ENCODE assay signal across 1 cellular context in the genomic region with DNA sequence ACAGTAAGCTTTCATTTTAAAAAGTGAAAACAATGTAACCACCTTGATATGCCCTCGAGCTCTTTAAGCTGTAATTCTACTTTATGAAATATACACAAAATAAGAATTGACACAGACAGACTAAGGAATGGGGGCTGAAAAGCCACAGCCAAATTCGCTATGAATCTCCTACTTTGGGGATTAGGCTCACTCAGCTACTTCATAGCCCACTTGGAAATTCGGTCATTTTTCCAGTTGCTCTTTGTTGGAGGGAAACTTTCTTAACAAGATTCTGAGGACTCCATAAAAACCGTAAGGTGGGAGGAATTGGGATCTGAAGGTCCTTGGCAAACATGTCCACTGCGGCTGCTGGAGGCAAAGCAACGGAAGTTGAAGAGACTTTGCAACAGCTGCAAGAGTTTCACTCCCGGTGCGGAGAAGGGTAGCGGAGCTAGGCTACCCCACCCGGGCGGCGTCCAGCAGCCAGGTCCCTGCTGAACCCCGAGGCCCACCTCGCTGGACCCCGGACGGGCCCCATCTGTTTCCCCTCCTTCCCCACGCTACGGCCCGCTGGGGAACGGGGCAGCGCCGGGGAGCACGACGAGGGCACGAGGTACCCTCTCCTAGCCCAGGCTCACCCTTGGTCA.
TF ChIP-seq lines count a peak whose summit lies in the region.

No MANE protein-coding gene starts in this region.

TF ChIP-seq in K562, 482 proteins besides CTCF, POLR2A, EP300 and RAD21 (continues in another document):
- TF ChIP-seq PHF20 (IDR thresholded peaks at IDR 0.05; ENCODE audit: partially characterized antibody) = no peak
- TF ChIP-seq CHD2 (IDR thresholded peaks at IDR 0.05; ENCODE audit: low read depth, low read length) = no peak
- TF ChIP-seq HINFP (tag; conservative IDR thresholded peaks at IDR 0.05; ENCODE audit: low read depth) = no peak
- no peak for TF ChIP-seq TEAD4 (IDR thresholded peaks at IDR 0.05; ENCODE audit: low read length)
- no peak for TF ChIP-seq TEAD4 (CRISPR knock-in tag; IDR thresholded peaks at IDR 0.05; ENCODE audit: borderline replicate concordance)
- TF ChIP-seq CEBPG (CRISPR knock-in tag; IDR thresholded peaks at IDR 0.05) = no peak
- no peak for TF ChIP-seq CEBPG (tag; conservative IDR thresholded peaks at IDR 0.05 in 1 of 2, IDR thresholded peaks at IDR 0.05 in 1 of 2)
- no peak for TF ChIP-seq RBBP5 (IDR thresholded peaks at IDR 0.05; ENCODE audit: borderline replicate concordance, insufficient read depth, low read length, poor library complexity, severe bottlenecking)
- TF ChIP-seq, protein P1, sequence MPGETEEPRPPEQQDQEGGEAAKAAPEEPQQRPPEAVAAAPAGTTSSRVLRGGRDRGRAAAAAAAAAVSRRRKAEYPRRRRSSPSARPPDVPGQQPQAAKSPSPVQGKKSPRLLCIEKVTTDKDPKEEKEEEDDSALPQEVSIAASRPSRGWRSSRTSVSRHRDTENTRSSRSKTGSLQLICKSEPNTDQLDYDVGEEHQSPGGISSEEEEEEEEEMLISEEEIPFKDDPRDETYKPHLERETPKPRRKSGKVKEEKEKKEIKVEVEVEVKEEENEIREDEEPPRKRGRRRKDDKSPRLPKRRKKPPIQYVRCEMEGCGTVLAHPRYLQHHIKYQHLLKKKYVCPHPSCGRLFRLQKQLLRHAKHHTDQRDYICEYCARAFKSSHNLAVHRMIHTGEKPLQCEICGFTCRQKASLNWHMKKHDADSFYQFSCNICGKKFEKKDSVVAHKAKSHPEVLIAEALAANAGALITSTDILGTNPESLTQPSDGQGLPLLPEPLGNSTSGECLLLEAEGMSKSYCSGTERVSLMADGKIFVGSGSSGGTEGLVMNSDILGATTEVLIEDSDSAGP (CRISPR knock-in tag; IDR thresholded peaks at IDR 0.05) = no peak
- peak; percentile 45; the same call in 1 of the 2 replicates for TF ChIP-seq ETV1 (tag; conservative IDR thresholded peaks at IDR 0.05; ENCODE audit: low read depth)
- no peak for TF ChIP-seq PML (IDR thresholded peaks at IDR 0.05; ENCODE audit: low read length)
- TF ChIP-seq HNRNPH1 (optimal IDR thresholded peaks at IDR 0.05; ENCODE audit: low read depth, low read length) = no peak
- TF ChIP-seq, protein P2, sequence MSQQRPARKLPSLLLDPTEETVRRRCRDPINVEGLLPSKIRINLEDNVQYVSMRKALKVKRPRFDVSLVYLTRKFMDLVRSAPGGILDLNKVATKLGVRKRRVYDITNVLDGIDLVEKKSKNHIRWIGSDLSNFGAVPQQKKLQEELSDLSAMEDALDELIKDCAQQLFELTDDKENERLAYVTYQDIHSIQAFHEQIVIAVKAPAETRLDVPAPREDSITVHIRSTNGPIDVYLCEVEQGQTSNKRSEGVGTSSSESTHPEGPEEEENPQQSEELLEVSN (IDR thresholded peaks at IDR 0.05; ENCODE audit: borderline replicate concordance in 1 of 2, extremely low read depth in 1 of 2, insufficient read depth in 1 of 2, insufficient read length in 1 of 2, low read depth in 1 of 2, low read length in 1 of 2, poor library complexity in 1 of 2, severe bottlenecking in 1 of 2) = peak in 1 of 2 experiments; percentile 51
- TF ChIP-seq, protein P3, sequence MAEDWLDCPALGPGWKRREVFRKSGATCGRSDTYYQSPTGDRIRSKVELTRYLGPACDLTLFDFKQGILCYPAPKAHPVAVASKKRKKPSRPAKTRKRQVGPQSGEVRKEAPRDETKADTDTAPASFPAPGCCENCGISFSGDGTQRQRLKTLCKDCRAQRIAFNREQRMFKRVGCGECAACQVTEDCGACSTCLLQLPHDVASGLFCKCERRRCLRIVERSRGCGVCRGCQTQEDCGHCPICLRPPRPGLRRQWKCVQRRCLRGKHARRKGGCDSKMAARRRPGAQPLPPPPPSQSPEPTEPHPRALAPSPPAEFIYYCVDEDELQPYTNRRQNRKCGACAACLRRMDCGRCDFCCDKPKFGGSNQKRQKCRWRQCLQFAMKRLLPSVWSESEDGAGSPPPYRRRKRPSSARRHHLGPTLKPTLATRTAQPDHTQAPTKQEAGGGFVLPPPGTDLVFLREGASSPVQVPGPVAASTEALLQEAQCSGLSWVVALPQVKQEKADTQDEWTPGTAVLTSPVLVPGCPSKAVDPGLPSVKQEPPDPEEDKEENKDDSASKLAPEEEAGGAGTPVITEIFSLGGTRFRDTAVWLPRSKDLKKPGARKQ (CRISPR knock-in tag; IDR thresholded peaks at IDR 0.05) = no peak
- TF ChIP-seq, protein P4, sequence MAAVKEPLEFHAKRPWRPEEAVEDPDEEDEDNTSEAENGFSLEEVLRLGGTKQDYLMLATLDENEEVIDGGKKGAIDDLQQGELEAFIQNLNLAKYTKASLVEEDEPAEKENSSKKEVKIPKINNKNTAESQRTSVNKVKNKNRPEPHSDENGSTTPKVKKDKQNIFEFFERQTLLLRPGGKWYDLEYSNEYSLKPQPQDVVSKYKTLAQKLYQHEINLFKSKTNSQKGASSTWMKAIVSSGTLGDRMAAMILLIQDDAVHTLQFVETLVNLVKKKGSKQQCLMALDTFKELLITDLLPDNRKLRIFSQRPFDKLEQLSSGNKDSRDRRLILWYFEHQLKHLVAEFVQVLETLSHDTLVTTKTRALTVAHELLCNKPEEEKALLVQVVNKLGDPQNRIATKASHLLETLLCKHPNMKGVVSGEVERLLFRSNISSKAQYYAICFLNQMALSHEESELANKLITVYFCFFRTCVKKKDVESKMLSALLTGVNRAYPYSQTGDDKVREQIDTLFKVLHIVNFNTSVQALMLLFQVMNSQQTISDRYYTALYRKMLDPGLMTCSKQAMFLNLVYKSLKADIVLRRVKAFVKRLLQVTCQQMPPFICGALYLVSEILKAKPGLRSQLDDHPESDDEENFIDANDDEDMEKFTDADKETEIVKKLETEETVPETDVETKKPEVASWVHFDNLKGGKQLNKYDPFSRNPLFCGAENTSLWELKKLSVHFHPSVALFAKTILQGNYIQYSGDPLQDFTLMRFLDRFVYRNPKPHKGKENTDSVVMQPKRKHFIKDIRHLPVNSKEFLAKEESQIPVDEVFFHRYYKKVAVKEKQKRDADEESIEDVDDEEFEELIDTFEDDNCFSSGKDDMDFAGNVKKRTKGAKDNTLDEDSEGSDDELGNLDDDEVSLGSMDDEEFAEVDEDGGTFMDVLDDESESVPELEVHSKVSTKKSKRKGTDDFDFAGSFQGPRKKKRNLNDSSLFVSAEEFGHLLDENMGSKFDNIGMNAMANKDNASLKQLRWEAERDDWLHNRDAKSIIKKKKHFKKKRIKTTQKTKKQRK (IDR thresholded peaks at IDR 0.05; ENCODE audit: borderline replicate concordance, low read depth, low read length) = no peak
- no peak for TF ChIP-seq MIER1 (IDR thresholded peaks at IDR 0.05; ENCODE audit: low read depth)
- TF ChIP-seq YY1 (IDR thresholded peaks at IDR 0.05; ENCODE audit: borderline replicate concordance in 1 of 3, control insufficient read depth in 1 of 3, extremely low read depth in 1 of 3, insufficient read depth in 3 of 3, insufficient read length in 1 of 3, insufficient replicate concordance in 2 of 3, low read depth in 1 of 3, low read length in 2 of 3) = peak in 1 of 3 experiments; percentile 58
- TF ChIP-seq L3MBTL2 (IDR thresholded peaks at IDR 0.05) = peak; percentile 59; the same call in 1 of the 2 replicates
- TF ChIP-seq HNRNPUL1 (IDR thresholded peaks at IDR 0.05; ENCODE audit: low read length) = no peak
- TF ChIP-seq TAF15 (IDR thresholded peaks at IDR 0.05; ENCODE audit: low read depth, low read length) = 0 out of 2 replicates have a peak, but pooled peaks have one; percentile 27
- TF ChIP-seq SNRNP70 (optimal IDR thresholded peaks at IDR 0.05; ENCODE audit: low read depth, low read length) = no peak
- peak; percentile 63; the same call in 1 of the 2 replicates for TF ChIP-seq GTF2E2 (tag; IDR thresholded peaks at IDR 0.05)
- TF ChIP-seq, protein P5, sequence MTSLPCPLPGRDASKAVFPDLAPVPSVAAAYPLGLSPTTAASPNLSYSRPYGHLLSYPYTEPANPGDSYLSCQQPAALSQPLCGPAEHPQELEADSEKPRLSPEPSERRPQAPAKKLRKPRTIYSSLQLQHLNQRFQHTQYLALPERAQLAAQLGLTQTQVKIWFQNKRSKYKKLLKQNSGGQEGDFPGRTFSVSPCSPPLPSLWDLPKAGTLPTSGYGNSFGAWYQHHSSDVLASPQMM (CRISPR knock-in tag; IDR thresholded peaks at IDR 0.05) = no peak
- no peak for TF ChIP-seq KDM5B (IDR thresholded peaks at IDR 0.05; ENCODE audit: insufficient replicate concordance, low read depth, low read length)
- no peak for TF ChIP-seq NCOA4 (IDR thresholded peaks at IDR 0.05; ENCODE audit: partially characterized antibody)
- TF ChIP-seq ZNF384 (IDR thresholded peaks at IDR 0.05; ENCODE audit: low read depth, low read length) = no peak
- TF ChIP-seq, protein P6, sequence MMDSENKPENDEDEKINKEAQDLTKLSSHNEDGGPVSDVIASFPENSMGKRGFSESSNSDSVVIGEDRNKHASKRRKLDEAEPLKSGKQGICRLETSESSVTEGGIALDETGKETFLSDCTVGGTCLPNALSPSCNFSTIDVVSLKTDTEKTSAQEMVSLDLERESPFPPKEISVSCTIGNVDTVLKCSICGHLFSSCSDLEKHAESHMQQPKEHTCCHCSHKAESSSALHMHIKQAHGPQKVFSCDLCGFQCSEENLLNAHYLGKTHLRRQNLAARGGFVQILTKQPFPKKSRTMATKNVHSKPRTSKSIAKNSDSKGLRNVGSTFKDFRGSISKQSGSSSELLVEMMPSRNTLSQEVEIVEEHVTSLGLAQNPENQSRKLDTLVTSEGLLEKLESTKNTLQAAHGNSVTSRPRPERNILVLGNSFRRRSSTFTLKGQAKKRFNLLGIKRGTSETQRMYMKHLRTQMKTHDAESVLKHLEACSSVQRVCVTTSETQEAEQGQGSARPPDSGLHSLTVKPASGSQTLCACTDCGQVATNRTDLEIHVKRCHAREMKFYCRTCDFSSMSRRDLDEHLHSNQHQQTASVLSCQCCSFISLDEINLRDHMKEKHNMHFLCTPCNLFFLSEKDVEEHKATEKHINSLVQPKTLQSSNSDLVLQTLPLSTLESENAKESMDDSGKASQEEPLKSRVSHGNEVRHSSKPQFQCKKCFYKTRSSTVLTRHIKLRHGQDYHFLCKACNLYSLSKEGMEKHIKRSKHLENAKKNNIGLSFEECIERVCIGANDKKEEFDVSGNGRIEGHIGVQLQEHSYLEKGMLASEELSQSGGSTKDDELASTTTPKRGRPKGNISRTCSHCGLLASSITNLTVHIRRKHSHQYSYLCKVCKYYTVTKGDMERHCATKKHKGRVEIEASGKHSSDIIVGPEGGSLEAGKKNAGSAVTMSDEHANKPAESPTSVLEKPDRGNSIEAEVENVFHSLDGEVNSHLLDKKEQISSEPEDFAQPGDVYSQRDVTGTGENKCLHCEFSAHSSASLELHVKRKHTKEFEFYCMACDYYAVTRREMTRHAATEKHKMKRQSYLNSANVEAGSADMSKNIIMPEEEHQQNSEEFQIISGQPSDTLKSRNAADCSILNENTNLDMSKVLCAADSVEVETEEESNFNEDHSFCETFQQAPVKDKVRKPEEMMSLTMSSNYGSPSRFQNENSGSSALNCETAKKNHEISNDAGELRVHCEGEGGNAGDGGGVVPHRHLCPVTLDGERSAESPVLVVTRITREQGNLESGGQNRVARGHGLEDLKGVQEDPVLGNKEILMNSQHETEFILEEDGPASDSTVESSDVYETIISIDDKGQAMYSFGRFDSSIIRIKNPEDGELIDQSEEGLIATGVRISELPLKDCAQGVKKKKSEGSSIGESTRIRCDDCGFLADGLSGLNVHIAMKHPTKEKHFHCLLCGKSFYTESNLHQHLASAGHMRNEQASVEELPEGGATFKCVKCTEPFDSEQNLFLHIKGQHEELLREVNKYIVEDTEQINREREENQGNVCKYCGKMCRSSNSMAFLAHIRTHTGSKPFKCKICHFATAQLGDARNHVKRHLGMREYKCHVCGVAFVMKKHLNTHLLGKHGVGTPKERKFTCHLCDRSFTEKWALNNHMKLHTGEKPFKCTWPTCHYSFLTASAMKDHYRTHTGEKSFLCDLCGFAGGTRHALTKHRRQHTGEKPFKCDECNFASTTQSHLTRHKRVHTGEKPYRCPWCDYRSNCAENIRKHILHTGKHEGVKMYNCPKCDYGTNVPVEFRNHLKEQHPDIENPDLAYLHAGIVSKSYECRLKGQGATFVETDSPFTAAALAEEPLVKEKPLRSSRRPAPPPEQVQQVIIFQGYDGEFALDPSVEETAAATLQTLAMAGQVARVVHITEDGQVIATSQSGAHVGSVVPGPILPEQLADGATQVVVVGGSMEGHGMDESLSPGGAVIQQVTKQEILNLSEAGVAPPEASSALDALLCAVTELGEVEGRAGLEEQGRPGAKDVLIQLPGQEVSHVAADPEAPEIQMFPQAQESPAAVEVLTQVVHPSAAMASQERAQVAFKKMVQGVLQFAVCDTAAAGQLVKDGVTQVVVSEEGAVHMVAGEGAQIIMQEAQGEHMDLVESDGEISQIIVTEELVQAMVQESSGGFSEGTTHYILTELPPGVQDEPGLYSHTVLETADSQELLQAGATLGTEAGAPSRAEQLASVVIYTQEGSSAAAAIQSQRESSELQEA (IDR thresholded peaks at IDR 0.05; ENCODE audit: low read depth) = no peak
- TF ChIP-seq PHF21A (IDR thresholded peaks at IDR 0.05; ENCODE audit: borderline replicate concordance, low read depth) = no peak
- TF ChIP-seq, protein P7, sequence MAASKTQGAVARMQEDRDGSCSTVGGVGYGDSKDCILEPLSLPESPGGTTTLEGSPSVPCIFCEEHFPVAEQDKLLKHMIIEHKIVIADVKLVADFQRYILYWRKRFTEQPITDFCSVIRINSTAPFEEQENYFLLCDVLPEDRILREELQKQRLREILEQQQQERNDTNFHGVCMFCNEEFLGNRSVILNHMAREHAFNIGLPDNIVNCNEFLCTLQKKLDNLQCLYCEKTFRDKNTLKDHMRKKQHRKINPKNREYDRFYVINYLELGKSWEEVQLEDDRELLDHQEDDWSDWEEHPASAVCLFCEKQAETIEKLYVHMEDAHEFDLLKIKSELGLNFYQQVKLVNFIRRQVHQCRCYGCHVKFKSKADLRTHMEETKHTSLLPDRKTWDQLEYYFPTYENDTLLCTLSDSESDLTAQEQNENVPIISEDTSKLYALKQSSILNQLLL (CRISPR knock-in tag; IDR thresholded peaks at IDR 0.05; ENCODE audit: borderline replicate concordance) = no peak
- TF ChIP-seq SAFB (IDR thresholded peaks at IDR 0.05; ENCODE audit: borderline replicate concordance, low read depth, low read length) = no peak
- TF ChIP-seq CHD1 (IDR thresholded peaks at IDR 0.05; ENCODE audit: low read length) = peak; percentile 67
- no peak for TF ChIP-seq BACH1 (tag; IDR thresholded peaks at IDR 0.05)
